Comparison of ENCODE assay signal across 8 cellular contexts in genomic region chr16:84820305-84820684, GRCh38. TPM values are rescaled to one million over a fixed set of nuclear protein-coding genes. Genes with fewer than 3 reads are reported as not detected.
DNase-seq lines count a peak whose midpoint lies in the region; TF ChIP-seq lines count a peak whose summit lies in the region.

No MANE protein-coding gene starts in this region.

- no TSS peak for BruUV-seq in MCF 10A (replicated peaks; lab: Mats Ljungman, UMichigan)

- intact Hi-C loops in MCF 10A (cut with micrococcal nuclease) = no loop called here

- DNase-seq in activated naive CD4-positive, alpha-beta T cell treated with anti-CD3 and anti-CD28 coated beads, Interleukin-2, amount 10 ng/mL, durations not matched to agents 7 days and 5 days = no peak
- no peak for DNase-seq in activated naive CD4-positive, alpha-beta T cell treated with Interleukin-2 at 50 U/mL for 16 hours
- DNase-seq in MCF 10A (ENCODE audit: unreplicated experiment) = no peak
- no peak for DNase-seq in mesothelial cell of epicardium (ENCODE audit: low spot score in 2 of 2, unreplicated experiment in 2 of 2)
- no peak for DNase-seq in HuH-7 (ENCODE audit: low spot score)
- DNase-seq in glomerular visceral epithelial cell (ENCODE audit: extremely low spot score) = no peak
- DNase-seq in activated CD8-positive, alpha-beta memory T cell treated with anti-CD3 and anti-CD28 coated beads for 24 hours = no peak

- TF ChIP-seq CTCF in MCF 10A (IDR thresholded peaks at IDR 0.05; ENCODE audit: unreplicated experiment) (no peak), mesothelial cell of epicardium (IDR thresholded peaks at IDR 0.05; ENCODE audit: unreplicated experiment) (no peak)

- peak overlapping the region; percentile 61 for H3K4me3 ChIP-seq in urinary bladder (ENCODE audit: low read depth, low read length)

- no peaks in the 10 kb centered on the region for H3K9me3 Mint-ChIP-seq in activated naive CD4-positive, alpha-beta T cell treated with anti-CD3 and anti-CD28 coated beads, Interleukin-2, amount 10 ng/mL, durations not matched to agents 7 days and 5 days
- H3K9me3 Mint-ChIP-seq in MCF 10A (ENCODE audit: unreplicated experiment) (no peaks in the 10 kb centered on the region), mesothelial cell of epicardium (no peaks in the 10 kb centered on the region)

- no peaks in the 10 kb centered on the region for H3K4me1 ChIP-seq in urinary bladder (ENCODE audit: insufficient read depth)

- CTCF ChIA-PET in activated naive CD4-positive, alpha-beta T cell treated with anti-CD3 and anti-CD28 coated beads, Interleukin-2, amount 10 ng/mL, durations not matched to agents 7 days and 5 days (lab: Charles Lee) = no interaction called here
- CTCF ChIA-PET in MCF 10A (lab: Yijun Ruan, JAX) = no interaction called here

- POLR2A ChIA-PET in MCF 10A (lab: Yijun Ruan, JAX) = interaction anchor here (0.6 to 0.7 kb wide), 2 partner anchors 150 to 1918 kb away, joined by 3 read pairs; no protein-coding TSS in a partner anchor

- 18% methylated on average over 8 of the region's 8 CpGs for WGBS in urinary bladder

- H3K36me3 ChIP-seq in urinary bladder (ENCODE audit: insufficient read depth) = no peaks in the 10 kb centered on the region

- H3K4me1 Mint-ChIP-seq in activated naive CD4-positive, alpha-beta T cell treated with anti-CD3 and anti-CD28 coated beads, Interleukin-2, amount 10 ng/mL, durations not matched to agents 7 days and 5 days = peaks cover 9% of the 10 kb centered on the region
- H3K4me1 Mint-ChIP-seq in MCF 10A (ENCODE audit: insufficient read depth, unreplicated experiment) (peaks cover 6% of the 10 kb centered on the region), mesothelial cell of epicardium (peaks cover 34% of the 10 kb centered on the region)

- no peak overlapping the region for H3K27ac Mint-ChIP-seq in activated naive CD4-positive, alpha-beta T cell treated with anti-CD3 and anti-CD28 coated beads, Interleukin-2, amount 10 ng/mL, durations not matched to agents 7 days and 5 days
- H3K27ac Mint-ChIP-seq in MCF 10A (ENCODE audit: low read depth, unreplicated experiment) (no peak overlapping the region), mesothelial cell of epicardium (peak overlapping the region; percentile 77)

- H3K27ac ChIP-seq in urinary bladder (ENCODE audit: low read depth) = peak overlapping the region; percentile 44

- H3K4me3 Mint-ChIP-seq in activated naive CD4-positive, alpha-beta T cell treated with anti-CD3 and anti-CD28 coated beads, Interleukin-2, amount 10 ng/mL, durations not matched to agents 7 days and 5 days = peak overlapping the region; percentile 60
- peak overlapping the region; percentile 18 for H3K4me3 Mint-ChIP-seq in MCF 10A (ENCODE audit: unreplicated experiment)
- H3K4me3 Mint-ChIP-seq in mesothelial cell of epicardium = peak overlapping the region; percentile 81

- peaks cover 92% of the 10 kb centered on the region for H3K27me3 Mint-ChIP-seq in activated naive CD4-positive, alpha-beta T cell treated with anti-CD3 and anti-CD28 coated beads, Interleukin-2, amount 10 ng/mL, durations not matched to agents 7 days and 5 days
- H3K27me3 Mint-ChIP-seq in MCF 10A (ENCODE audit: insufficient read depth, unreplicated experiment) (peaks cover 36% of the 10 kb centered on the region), mesothelial cell of epicardium (ENCODE audit: low read depth) (peaks cover 12% of the 10 kb centered on the region)

- no peaks in the 10 kb centered on the region for H3K36me3 Mint-ChIP-seq in activated naive CD4-positive, alpha-beta T cell treated with anti-CD3 and anti-CD28 coated beads, Interleukin-2, amount 10 ng/mL, durations not matched to agents 7 days and 5 days
- no peaks in the 10 kb centered on the region for H3K36me3 Mint-ChIP-seq in MCF 10A (ENCODE audit: insufficient read depth, unreplicated experiment)
- no peaks in the 10 kb centered on the region for H3K36me3 Mint-ChIP-seq in mesothelial cell of epicardium

RNA-seq across cellular contexts. Expression of gene CRISPLD2, which starts 0.5 kb away (rescaled TPM):
- total RNA-seq in MCF 10A (2022) (0.28 TPM in 1 of 2 replicates, not detected in the other), mesothelial cell of epicardium (72.4 to 83.0 TPM (median 80.1 TPM) in 3 replicates), urinary bladder (69.1 TPM)
- 228 TPM for polyA plus RNA-seq in urinary bladder

Comparison
In these comparisons a context has a peak if more than half of its experiments do, and no peak if none do; other contexts are left out.
1. H3K4me3 Mint-ChIP-seq: peak in every context shown above with its lines; median percentile 81 in mesothelial cell of epicardium; 60 in activated naive CD4-positive, alpha-beta T cell treated with anti-CD3 and anti-CD28 coated beads, Interleukin-2, amount 10 ng/mL, durations not matched to agents 7 days and 5 days; 18 in MCF 10A.
2. RNA of gene CRISPLD2, which starts 0.5 kb away (total RNA-seq): 72.4 to 83.0 TPM in mesothelial cell of epicardium and 69.1 TPM in urinary bladder (single experiment); 0.28 TPM in MCF 10A; every median in the first group is over 10 times any median in the second.